In the genomic region with DNA sequence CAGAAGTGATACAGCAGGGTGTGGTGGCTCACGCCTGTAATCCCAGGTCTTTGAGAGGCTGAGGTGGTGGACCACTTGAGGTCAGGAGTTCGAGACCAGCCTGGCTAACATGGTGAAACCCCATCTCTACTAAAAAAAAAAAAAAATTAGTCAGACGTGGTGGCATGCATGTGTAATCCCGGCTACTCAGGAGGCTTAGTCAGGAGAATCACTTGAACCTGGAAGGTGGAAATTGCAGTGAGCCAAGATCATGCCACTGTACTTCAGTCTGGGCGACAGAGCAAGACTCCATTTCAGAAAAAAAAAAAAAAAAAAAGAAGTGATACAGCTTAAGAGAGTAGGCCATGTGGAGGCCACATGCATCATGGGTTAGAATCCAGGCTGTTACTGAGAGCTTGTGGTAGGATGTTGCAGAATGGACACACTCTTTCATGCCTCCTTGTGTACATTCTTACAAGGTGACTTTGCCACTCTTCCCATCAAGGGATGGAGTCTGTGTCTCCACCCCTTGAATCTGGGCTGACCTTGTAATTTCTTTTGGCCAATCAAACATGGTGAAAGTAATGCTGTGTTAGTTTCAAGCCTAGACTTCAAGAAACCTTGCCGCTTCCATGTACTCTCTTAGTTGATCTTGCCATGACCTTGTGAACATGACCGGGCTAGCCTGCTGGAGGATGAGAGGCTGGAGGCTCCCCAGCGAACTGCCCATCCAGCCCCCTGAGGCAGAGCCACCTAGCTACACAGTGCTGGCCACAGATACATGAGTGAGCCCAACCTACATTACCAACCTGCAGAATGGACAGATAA, we compare ENCODE assay signal across 15 cellular contexts. TPM values are rescaled to one million over a fixed set of nuclear protein-coding genes. Genes with fewer than 3 reads are reported as not detected.
DNase-seq lines count a peak whose midpoint lies in the region; ATAC-seq, FAIRE-seq and TF ChIP-seq lines count a peak whose summit lies in the region.
"Had no signal": no experiment of that assay in that cellular context is flagged by ENCODE, and none has a peak within 500 bp of the region (broad histone marks: within the 10 kb centered on the region; RNA-seq: fewer than 3 reads in every experiment).

No MANE protein-coding gene starts in this region.

- TF ChIP-seq RAD21 in K562 (CRISPR knock-in tag; conservative IDR thresholded peaks at IDR 0.05 in 1 of 2, IDR thresholded peaks at IDR 0.05 in 1 of 2): no peak

- H3K4me3 ChIP-seq in K562 (no peak overlapping the region), spleen (no peak overlapping the region)
- H3K4me3 ChIP-seq: coronary artery, prostate gland had no signal

- H3K36me3 Mint-ChIP-seq in activated naive CD4-positive, alpha-beta T cell treated with anti-CD3 and anti-CD28 coated beads for 36 hours (ENCODE audit: low read depth): no peaks in the 10 kb centered on the region

- H3K27ac Mint-ChIP-seq in activated naive CD4-positive, alpha-beta T cell treated with anti-CD3 and anti-CD28 coated beads for 36 hours: peak overlapping the region; percentile 70

- in situ Hi-C loops in K562 (cut with MboI) (no loop called here), G401 (cut with HindIII; ENCODE audit: low sequenced_read_pairs) (no loop called here)

- H2AFZ ChIP-seq in K562 (ENCODE audit: low read depth, low read length): no peak overlapping the region

- POLR2A ChIA-PET in K562 (lab: Yijun Ruan, JAX): interaction anchor here (0.6 kb wide), 1 partner anchor 276 kb away, joined by 3 read pairs; no protein-coding TSS in a partner anchor

- WGBS in K562 (ENCODE audit: insufficient coverage, low coverage, missing lambda C conversion rate): 47% methylated on average over 6 of the region's 8 CpGs
- 70 to 84% (median 78%) methylated on average over 8 of the region's 8 CpGs for WGBS in spleen, 5 donors

- BruUV-seq in K562 (replicated peaks; lab: Mats Ljungman, UMichigan): no TSS peak

- CTCF ChIA-PET in activated naive CD4-positive, alpha-beta T cell treated with anti-CD3 and anti-CD28 coated beads for 36 hours (lab: Charles Lee): interaction anchor here (0.7 to 1.7 kb wide), 8 partner anchors 16 to 150 kb away, joined by 3 to 15 read pairs (median 4); a partner anchor contains a TSS
- CTCF ChIA-PET in K562 (lab: Yijun Ruan, JAX; ENCODE audit: low intra/inter-chr PET ratio): interaction anchor here (0.7 kb wide), 1 partner anchor 81 kb away, joined by 4 read pairs; no protein-coding TSS in a partner anchor

- DNase-seq in activated naive CD4-positive, alpha-beta T cell treated with anti-CD3 and anti-CD28 coated beads for 36 hours: no peak
- DNase-seq in activated naive CD4-positive, alpha-beta T cell treated with Interleukin-2 at 50 U/mL for 16 hours: no peak
- DNase-seq in M059J (ENCODE audit: low read depth): peak; percentile 36
- no peak for DNase-seq in K562 (ENCODE audit: extremely low read depth in 1 of 4, low spot score in 3 of 4)
- DNase-seq in spleen: peak; percentile 59
- no peak for DNase-seq in urothelium cell line (ENCODE audit: low spot score)
- DNase-seq in HTR-8/SVneo (ENCODE audit: insufficient read length, low spot score): no peak
- DNase-seq in G401 (ENCODE audit: low spot score): no peak
- DNase-seq: Kasumi-1, midbrain had no signal

- no peak overlapping the region for H3K4me2 ChIP-seq in K562 (ENCODE audit: insufficient read depth, low read length)

- H3K9me1 ChIP-seq in K562 (ENCODE audit: control insufficient read depth, insufficient read depth, low read length): no peaks in the 10 kb centered on the region

- ATAC-seq in K562: no peak
- ATAC-seq: SK-N-SH treated with all-trans-retinoic acid at 6 μM for 48 hours had no signal

- TF ChIP-seq POLR2A in K562 (conservative IDR thresholded peaks at IDR 0.05): no peak
- TF ChIP-seq POLR2A in spleen (IDR thresholded peaks at IDR 0.05): no peak

- H3K27ac ChIP-seq in K562 (ENCODE audit: extremely low read depth, low read depth, low read length): no peak overlapping the region
- H3K27ac ChIP-seq in spleen: peak overlapping the region in 3 of 8 donors; percentile 88 to 98 (median 89)
- H3K27ac ChIP-seq: coronary artery, prostate gland had no signal

- H3K9me3 ChIP-seq in K562 (replicated peaks; ENCODE audit: control insufficient read depth, insufficient read depth, low read depth, low read length) (peaks cover 16% of the 10 kb centered on the region), spleen (peaks cover 0 to 18% (median 7%) of the 10 kb centered on the region in 8 donors)
- H3K9me3 ChIP-seq: prostate gland had no signal

- no peaks in the 10 kb centered on the region for H3K79me2 ChIP-seq in K562 (ENCODE audit: control insufficient read depth, insufficient read depth, low read length)

- no peaks in the 10 kb centered on the region for H3K27me3 Mint-ChIP-seq in activated naive CD4-positive, alpha-beta T cell treated with anti-CD3 and anti-CD28 coated beads for 36 hours (ENCODE audit: low read depth)

- H3K9ac ChIP-seq in K562 (ENCODE audit: insufficient read depth in 1 of 2, low read depth in 2 of 2, low read length in 2 of 2): no peak overlapping the region

- TF ChIP-seq EP300 in K562 (IDR thresholded peaks at IDR 0.05; ENCODE audit: low read length): no peak

- intact Hi-C loops in activated naive CD4-positive, alpha-beta T cell treated with anti-CD3 and anti-CD28 coated beads for 36 hours (cut with micrococcal nuclease): loop anchor here (10.0 kb wide), 1 partner anchor 221 kb away; no protein-coding TSS in a partner anchor
- intact Hi-C loops in K562 (cut with micrococcal nuclease) (no loop called here), spleen (cut with DNase I; ENCODE audit: low total_unique reads) (no loop called here)

- H3K4me1 ChIP-seq in K562 (replicated peaks in 1 of 2; ENCODE audit: control insufficient read depth in 2 of 2, insufficient read depth in 2 of 2, low read length in 2 of 2) (peaks cover 15 to 28% of the 10 kb centered on the region in 2 experiments), spleen (peaks cover 33 to 78% (median 53%) of the 10 kb centered on the region in 6 donors)

- H3K27me3 ChIP-seq in K562 (ENCODE audit: control insufficient read depth in 2 of 2, insufficient read depth in 2 of 2, low read length in 2 of 2) (no peaks in the 10 kb centered on the region), spleen (replicated peaks in 1 of 7) (no peaks in the 10 kb centered on the region)

- no peak for TF ChIP-seq CTCF in K562 (IDR thresholded peaks at IDR 0.05 in 2 of 3, conservative IDR thresholded peaks at IDR 0.05 in 1 of 3; ENCODE audit: insufficient read depth in 2 of 3, low read depth in 1 of 3, low read length in 3 of 3)
- TF ChIP-seq CTCF in spleen (IDR thresholded peaks at IDR 0.05 in 8 of 11, conservative IDR thresholded peaks at IDR 0.05 in 3 of 11): no peak

- peaks cover 7% of the 10 kb centered on the region for H3K9me3 Mint-ChIP-seq in activated naive CD4-positive, alpha-beta T cell treated with anti-CD3 and anti-CD28 coated beads for 36 hours

- H3K4me1 Mint-ChIP-seq in activated naive CD4-positive, alpha-beta T cell treated with anti-CD3 and anti-CD28 coated beads for 36 hours (ENCODE audit: low read depth): peaks cover 59% of the 10 kb centered on the region

- H4K20me1 ChIP-seq in K562 (replicated peaks; ENCODE audit: control insufficient read depth, insufficient read depth, low read length): no peaks in the 10 kb centered on the region

- no peaks in the 10 kb centered on the region for H3K36me3 ChIP-seq in K562 (ENCODE audit: control insufficient read depth, insufficient read depth, low read length)
- H3K36me3 ChIP-seq in spleen: no peaks in the 10 kb centered on the region
- H3K36me3 ChIP-seq: prostate gland had no signal

- no peak overlapping the region for H3K4me3 Mint-ChIP-seq in activated naive CD4-positive, alpha-beta T cell treated with anti-CD3 and anti-CD28 coated beads for 36 hours

- FAIRE-seq in K562 (lab: Jason Lieb, UNC) (no peak), urothelium cell line (lab: Jason Lieb, UNC) (no peak), HTR-8/SVneo (lab: Jason Lieb, UNC) (no peak)
- FAIRE-seq: G401.6 had no signal

RNA-seq across cellular contexts. Expression of a gene that starts 12.3 kb away (rescaled TPM):
- total RNA-seq in activated naive CD4-positive, alpha-beta T cell treated with anti-CD3 and anti-CD28 coated beads for 36 hours: not detected
- not detected in 2 replicates for total RNA-seq in M059J (2014; rRNA removed; shearing (Covaris generic))
- 0.25 TPM in 1 of 2 replicates, not detected in the other for total RNA-seq in K562 (2011; cell fraction: chromatin; rRNA removed; ENCODE audit: low replicate concordance)
- total RNA-seq in K562 (2011; cell fraction: nucleolus; rRNA removed): not detected in 2 replicates
- not detected in 2 replicates for total RNA-seq in K562 (2011; cell fraction: nucleoplasm; rRNA removed)
- total RNA-seq in K562 (2014; rRNA removed): 0.09 TPM in 1 of 2 replicates, not detected in the other
- total RNA-seq in K562 (2014; rRNA removed; fragmentation: Illumina TruSeq; extraction: Trizol): not detected in 2 replicates
- not detected in 2 replicates for total RNA-seq in K562 (2015; rRNA removed; fragmentation: Illumina TruSeq; extraction: Trizol)
- not detected in 2 replicates for total RNA-seq in K562 (2021)
- not detected in 2 replicates for polyA plus RNA-seq in K562 (2011; rRNA removed)
- polyA plus RNA-seq in K562 (2011; cell fraction: cytosol; rRNA removed): 0.07 TPM in 1 of 2 replicates, not detected in the other
- 0.10 TPM in 1 of 2 replicates, not detected in the other for polyA plus RNA-seq in K562 (2011; cell fraction: nucleus; rRNA removed)
- not detected in 2 replicates for polyA plus RNA-seq in K562 (2012)
- not detected in 2 replicates for polyA plus RNA-seq in K562 (2014; fragmentation: Illumina TruSeq; extraction: Trizol)
- polyA plus RNA-seq in K562 (2014; fragmentation: Nextera tagmentation; extraction: Ambion mirVana): under 1 TPM in 1 of 2 experiments, not detected in 1; 0.04 TPM
- not detected in 2 replicates for polyA plus RNA-seq in K562 (2014; rRNA removed)
- polyA minus RNA-seq in K562 (2011; rRNA and poly(A)+ RNA removed): not detected in 2 replicates
- not detected in 2 replicates for polyA minus RNA-seq in K562 (2011; cell fraction: cytosol; rRNA and poly(A)+ RNA removed)
- not detected in 2 replicates for polyA minus RNA-seq in K562 (2011; cell fraction: nucleus; rRNA and poly(A)+ RNA removed)
- under 1 TPM in 1 of 7 donors, not detected in 6; 0.51 TPM for total RNA-seq in spleen
- polyA plus RNA-seq in spleen: under 1 TPM in 2 of 3 donors, not detected in 1; 0.48 to 0.61 TPM
- total RNA-seq in G401 (2014; rRNA removed; shearing (Covaris generic)): not detected in 2 replicates
- polyA plus RNA-seq: AG04450 had no signal

RNA-seq across cellular contexts. Expression of a gene that starts 32.6 kb away (rescaled TPM):
- 10 to 100 TPM in 1 of 2 experiments, 1 to 10 TPM in 1; 8.2 to 11.2 TPM for total RNA-seq in activated naive CD4-positive, alpha-beta T cell treated with anti-CD3 and anti-CD28 coated beads for 36 hours
- 0.07 TPM in 1 of 2 replicates, not detected in the other for total RNA-seq in M059J (2014; rRNA removed; shearing (Covaris generic))
- 30.2 and 123 TPM in 2 replicates for total RNA-seq in K562 (2011; cell fraction: chromatin; rRNA removed; ENCODE audit: low replicate concordance)
- 223 and 260 TPM in 2 replicates for total RNA-seq in K562 (2011; cell fraction: nucleolus; rRNA removed)
- total RNA-seq in K562 (2011; cell fraction: nucleoplasm; rRNA removed): 130 and 145 TPM in 2 replicates
- total RNA-seq in K562 (2014; rRNA removed) (65.1 and 111 TPM in 2 replicates), K562 (2014; rRNA removed; fragmentation: Illumina TruSeq; extraction: Trizol) (10.1 and 11.3 TPM in 2 replicates), K562 (2015; rRNA removed; fragmentation: Illumina TruSeq; extraction: Trizol) (29.4 and 32.3 TPM in 2 replicates), K562 (2021) (83.3 and 87.9 TPM in 2 replicates), spleen (10 to 100 TPM; 18.1 to 30.2 (median 21.6) TPM)
- polyA plus RNA-seq in K562 (2011; rRNA removed) (19.6 and 42.8 TPM in 2 replicates), K562 (2014; fragmentation: Illumina TruSeq; extraction: Trizol) (28.0 and 61.6 TPM in 2 replicates), K562 (2014; fragmentation: Nextera tagmentation; extraction: Ambion mirVana) (under 1 TPM; 0.44 to 0.66 TPM), K562 (2014; rRNA removed) (39.4 and 47.4 TPM in 2 replicates), spleen (10 to 100 TPM; 10.9 to 17.4 (median 11.2) TPM)
- 24.5 and 85.7 TPM in 2 replicates for polyA plus RNA-seq in K562 (2011; cell fraction: cytosol; rRNA removed)
- polyA plus RNA-seq in K562 (2011; cell fraction: nucleus; rRNA removed): 44.0 and 102 TPM in 2 replicates
- polyA plus RNA-seq in K562 (2012): 77.8 and 93.6 TPM in 2 replicates
- polyA minus RNA-seq in K562 (2011; rRNA and poly(A)+ RNA removed): 9.4 and 16.2 TPM in 2 replicates
- 87.6 and 93.3 TPM in 2 replicates for polyA minus RNA-seq in K562 (2011; cell fraction: cytosol; rRNA and poly(A)+ RNA removed)
- 61.4 and 69.4 TPM in 2 replicates for polyA minus RNA-seq in K562 (2011; cell fraction: nucleus; rRNA and poly(A)+ RNA removed)
- total RNA-seq in G401 (2014; rRNA removed; shearing (Covaris generic)): 16.7 and 18.7 TPM in 2 replicates

RNA-seq across cellular contexts. Expression of a gene that starts 52.5 kb away (rescaled TPM):
- 100 to 1,000 TPM; 136 to 144 TPM for total RNA-seq in activated naive CD4-positive, alpha-beta T cell treated with anti-CD3 and anti-CD28 coated beads for 36 hours
- total RNA-seq in M059J (2014; rRNA removed; shearing (Covaris generic)): 38.6 and 66.5 TPM in 2 replicates
- 42.6 and 101 TPM in 2 replicates for total RNA-seq in K562 (2011; cell fraction: chromatin; rRNA removed; ENCODE audit: low replicate concordance)
- 81.1 and 82.5 TPM in 2 replicates for total RNA-seq in K562 (2011; cell fraction: nucleolus; rRNA removed)
- 54.4 and 62.0 TPM in 2 replicates for total RNA-seq in K562 (2011; cell fraction: nucleoplasm; rRNA removed)
- total RNA-seq in K562 (2014; rRNA removed) (79.6 and 92.0 TPM in 2 replicates), K562 (2014; rRNA removed; fragmentation: Illumina TruSeq; extraction: Trizol) (27.8 and 31.1 TPM in 2 replicates), K562 (2015; rRNA removed; fragmentation: Illumina TruSeq; extraction: Trizol) (41.3 and 44.8 TPM in 2 replicates), K562 (2021) (79.6 and 85.1 TPM in 2 replicates), spleen (100 to 1,000 TPM; 133 to 206 (median 157) TPM)
- polyA plus RNA-seq in K562 (2011; rRNA removed) (62.5 and 69.2 TPM in 2 replicates), K562 (2014; fragmentation: Illumina TruSeq; extraction: Trizol) (57.2 and 58.4 TPM in 2 replicates), K562 (2014; fragmentation: Nextera tagmentation; extraction: Ambion mirVana) (under 1 TPM; 0.27 to 0.34 TPM), K562 (2014; rRNA removed) (78.0 and 93.7 TPM in 2 replicates), spleen (100 to 1,000 TPM; 132 to 205 (median 145) TPM)
- polyA plus RNA-seq in K562 (2011; cell fraction: cytosol; rRNA removed): 53.9 and 98.4 TPM in 2 replicates
- 102 and 108 TPM in 2 replicates for polyA plus RNA-seq in K562 (2011; cell fraction: nucleus; rRNA removed)
- 81.4 and 98.5 TPM in 2 replicates for polyA plus RNA-seq in K562 (2012)
- polyA minus RNA-seq in K562 (2011; rRNA and poly(A)+ RNA removed): 31.5 and 39.4 TPM in 2 replicates
- polyA minus RNA-seq in K562 (2011; cell fraction: cytosol; rRNA and poly(A)+ RNA removed): 28.5 and 53.2 TPM in 2 replicates
- polyA minus RNA-seq in K562 (2011; cell fraction: nucleus; rRNA and poly(A)+ RNA removed): 21.7 and 31.3 TPM in 2 replicates
- 90.7 and 98.8 TPM in 2 replicates for total RNA-seq in G401 (2014; rRNA removed; shearing (Covaris generic))

Comparison
In these comparisons a context has a peak if more than half of its experiments do, and no peak if none do; other contexts are left out.
1. DNase-seq: peak in M059J (single experiment) and spleen (single experiment); none in activated naive CD4-positive, alpha-beta T cell treated with anti-CD3 and anti-CD28 coated beads for 36 hours (single experiment), activated naive CD4-positive, alpha-beta T cell treated with Interleukin-2 at 50 U/mL for 16 hours (single experiment), K562 (0 of 4), urothelium cell line (single experiment), HTR-8/SVneo (single experiment) and G401 (single experiment).